ENCODE assay signal across 23 cellular contexts in the genomic region with DNA sequence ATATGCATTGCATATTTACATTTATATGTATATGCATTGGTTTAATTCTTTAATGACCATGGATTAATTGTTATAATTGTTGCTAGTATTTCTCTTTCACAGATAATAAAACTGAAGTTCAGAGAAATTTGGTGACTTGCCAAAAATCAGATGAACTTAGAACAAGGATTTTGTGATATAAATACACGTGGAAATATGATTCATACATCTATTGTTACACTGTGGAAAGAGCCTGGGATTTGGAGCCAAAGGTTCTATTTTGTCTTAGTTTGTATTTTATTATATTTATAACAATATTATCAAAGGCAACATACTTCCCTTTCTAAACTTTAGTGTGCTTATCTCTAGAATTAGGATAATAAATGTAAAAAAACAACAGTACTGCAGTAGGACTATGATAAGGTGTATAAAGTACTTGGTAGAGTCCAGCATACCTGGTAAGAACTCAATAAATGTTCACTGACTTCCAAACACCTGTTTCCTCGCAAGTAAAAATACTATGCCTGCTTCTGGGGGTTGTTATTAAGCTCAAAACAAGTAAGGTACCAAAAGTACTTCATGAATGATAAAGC.
DNase-seq lines count a peak whose midpoint lies in the region; ATAC-seq, FAIRE-seq and TF ChIP-seq lines count a peak whose summit lies in the region.
"Had no signal": no experiment of that assay in that cellular context is flagged by ENCODE, and none has a peak within 500 bp of the region (broad histone marks: within the 10 kb centered on the region; RNA-seq: fewer than 3 reads in every experiment).

No MANE protein-coding gene starts in this region.

- H3K9me1 ChIP-seq in endothelial cell of umbilical vein (replicated peaks; ENCODE audit: control insufficient read depth, extremely low read depth, insufficient read depth, low read length) = no peaks in the 10 kb centered on the region

- H3K27ac ChIP-seq in left ventricle myocardium inferior (replicated peaks) (peak overlapping the region; percentile 56), endothelial cell of umbilical vein (ENCODE audit: insufficient read depth, low read depth, low read length) (peak overlapping the region; percentile 43), upper lobe of left lung (no peak overlapping the region)
- H3K27ac ChIP-seq: C4-2B had no signal

- peak; percentile 85 for FAIRE-seq in endothelial cell of umbilical vein (lab: Jason Lieb, UNC)
- FAIRE-seq: GM12892, GM18507, RCC 7860 had no signal

- H3K9ac ChIP-seq in endothelial cell of umbilical vein (replicated peaks; ENCODE audit: extremely low read depth, insufficient read depth, low read length) = no peak overlapping the region

- H3K9me3 ChIP-seq in left ventricle myocardium inferior (replicated peaks) = no peaks in the 10 kb centered on the region
- no peaks in the 10 kb centered on the region for H3K9me3 ChIP-seq in endothelial cell of umbilical vein (replicated peaks; ENCODE audit: control insufficient read depth, insufficient read depth, low read length)
- H3K9me3 ChIP-seq in upper lobe of left lung = no peaks in the 10 kb centered on the region

- H3K36me3 ChIP-seq in left ventricle myocardium inferior = no peaks in the 10 kb centered on the region
- H3K36me3 ChIP-seq in endothelial cell of umbilical vein (ENCODE audit: control insufficient read depth in 2 of 2, extremely low read depth in 1 of 2, insufficient read depth in 2 of 2, low read length in 2 of 2) = no peaks in the 10 kb centered on the region
- H3K36me3 ChIP-seq in upper lobe of left lung = no peaks in the 10 kb centered on the region

- TF ChIP-seq POLR2A in endothelial cell of umbilical vein (IDR thresholded peaks at IDR 0.05; ENCODE audit: low read depth, low read length) (no peak), upper lobe of left lung (IDR thresholded peaks at IDR 0.05) (no peak)

- BruUV-seq in endothelial cell of umbilical vein (replicated peaks; lab: Mats Ljungman, UMichigan) = no TSS peak

- POLR2A ChIA-PET in endothelial cell of umbilical vein (lab: Charles Lee) = no interaction called here

- 57 to 66% methylated on average over 2 of the region's 2 CpGs for WGBS in upper lobe of left lung, 2 donors

- CTCF ChIA-PET in endothelial cell of umbilical vein (lab: Charles Lee) = no interaction called here

- ATAC-seq in upper lobe of left lung (ENCODE audit: low FRiP score in 2 of 2) = no peak
- ATAC-seq: HCT116 had no signal

- H3K27me3 ChIP-seq in left ventricle myocardium inferior (ENCODE audit: low read depth) = no peaks in the 10 kb centered on the region
- H3K27me3 ChIP-seq in endothelial cell of umbilical vein (ENCODE audit: control insufficient read depth in 2 of 2, insufficient read depth in 2 of 2, low read length in 2 of 2) = no peaks in the 10 kb centered on the region
- no peaks in the 10 kb centered on the region for H3K27me3 ChIP-seq in upper lobe of left lung

- no peaks in the 10 kb centered on the region for H3K79me2 ChIP-seq in endothelial cell of umbilical vein (ENCODE audit: control insufficient read depth, insufficient read depth, low read length)

- intact Hi-C loops in left ventricle myocardium inferior (cut with micrococcal nuclease) = loop anchor here (10.0 kb wide), 1 partner anchor 117 kb away; no protein-coding TSS in a partner anchor
- intact Hi-C loops in cardiac septum (cut with DNase I) = loop anchor here (5.0 kb wide), 1 partner anchor 39 kb away; no protein-coding TSS in a partner anchor
- intact Hi-C loops in endothelial cell of umbilical vein (cut with micrococcal nuclease) = no loop called here

- H3K4me1 ChIP-seq in left ventricle myocardium inferior (peaks cover 53% of the 10 kb centered on the region), endothelial cell of umbilical vein (ENCODE audit: control insufficient read depth, extremely low read depth, insufficient read depth, low read length) (peaks cover 16% of the 10 kb centered on the region), upper lobe of left lung (peaks cover 0 to 8% (median 3%) of the 10 kb centered on the region in 4 donors)

- TF ChIP-seq EP300 in upper lobe of left lung (IDR thresholded peaks at IDR 0.05) = no peak

- no peaks in the 10 kb centered on the region for H4K20me1 ChIP-seq in endothelial cell of umbilical vein (replicated peaks; ENCODE audit: control insufficient read depth, extremely low read depth, insufficient read depth, low read length)

- H2AFZ ChIP-seq in endothelial cell of umbilical vein (ENCODE audit: low read depth, low read length) = no peak overlapping the region

- dilution Hi-C loops in endothelial cell of umbilical vein (cut with MboI; ENCODE audit: extremely low pct_ligation_motif_present, low sequenced_read_pairs) = no loop called here

- no peak for TF ChIP-seq CTCF in left ventricle myocardium inferior (IDR thresholded peaks at IDR 0.05; ENCODE audit: borderline replicate concordance)
- no peak for TF ChIP-seq CTCF in endothelial cell of umbilical vein (IDR thresholded peaks at IDR 0.05; ENCODE audit: extremely low read depth in 1 of 2, insufficient read depth in 1 of 2, low read depth in 1 of 2, low read length in 2 of 2)
- no peak for TF ChIP-seq CTCF in upper lobe of left lung (IDR thresholded peaks at IDR 0.05)

- no peak for DNase-seq in left ventricle myocardium inferior
- DNase-seq in cardiac septum (ENCODE audit: low spot score) = no peak
- DNase-seq in endothelial cell of umbilical vein (ENCODE audit: low read depth, low spot score) = peak; percentile 93
- DNase-seq in lung microvascular endothelial cell (ENCODE audit: low read depth in 2 of 2) = peak; percentile 81 to 94
- no peak for DNase-seq in upper lobe of left lung
- no peak for DNase-seq in cortex of kidney (lab: John Stamatoyannopoulos, UW)
- no peak for DNase-seq in NCI-H345 treated with DMSO at 0.1 percent for 48 hours (lab: John Stamatoyannopoulos, UW; ENCODE audit: unreplicated experiment)
- no peak for DNase-seq in NOMO-1 (lab: John Stamatoyannopoulos, UW; ENCODE audit: unreplicated experiment in 2 of 2)
- DNase-seq: ACHN, DMS79, GOT3, NCI-H1092 treated with DMSO at 0.1 percent for 48 hours, NCI-H146, NCI-H2029 treated with DMSO at 0.1 percent for 48 hours, NCI-H2171, NCI-H446, NCI-H69, SHP77 treated with DMSO at 0.1 percent for 48 hours had no signal

- H3K4me2 ChIP-seq in endothelial cell of umbilical vein (ENCODE audit: insufficient read depth, low read length) = peak overlapping the region; percentile 69

- H3K4me3 ChIP-seq in left ventricle myocardium inferior = no peak overlapping the region
- H3K4me3 ChIP-seq in endothelial cell of umbilical vein (replicated peaks in 1 of 3; ENCODE audit: insufficient read depth in 1 of 3, low read depth in 1 of 3, low read length in 3 of 3) = no peak overlapping the region
- no peak overlapping the region for H3K4me3 ChIP-seq in upper lobe of left lung

TF ChIP-seq in endothelial cell of umbilical vein, 7 proteins besides CTCF, POLR2A, EP300 and RAD21:
- TF ChIP-seq, protein P1, sequence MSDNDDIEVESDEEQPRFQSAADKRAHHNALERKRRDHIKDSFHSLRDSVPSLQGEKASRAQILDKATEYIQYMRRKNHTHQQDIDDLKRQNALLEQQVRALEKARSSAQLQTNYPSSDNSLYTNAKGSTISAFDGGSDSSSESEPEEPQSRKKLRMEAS (IDR thresholded peaks at IDR 0.05; ENCODE audit: insufficient read depth, insufficient read length) = no peak
- TF ChIP-seq POLR2AphosphoS5 (IDR thresholded peaks at IDR 0.05; ENCODE audit: insufficient read depth, low read depth, low read length) = no peak
- TF ChIP-seq MYC (IDR thresholded peaks at IDR 0.05; ENCODE audit: low read depth, low read length) = no peak
- peak; percentile 35 for TF ChIP-seq GATA2 (IDR thresholded peaks at IDR 0.05; ENCODE audit: insufficient read depth, insufficient read length, low read depth, low read length)
- peak; percentile 72 for TF ChIP-seq FOS (IDR thresholded peaks at IDR 0.05; ENCODE audit: borderline replicate concordance, insufficient read depth, low read length)
- peak; percentile 76 for TF ChIP-seq JUN (IDR thresholded peaks at IDR 0.05; ENCODE audit: borderline replicate concordance, insufficient read depth, insufficient read length, low read depth)
- no peak for TF ChIP-seq EZH2 (IDR thresholded peaks at IDR 0.05; ENCODE audit: borderline replicate concordance, low read depth, low read length, severe bottlenecking)
TF ChIP-seq in endothelial cell of umbilical vein: peak in this region for 3.

Comparison
In these comparisons a context has a peak if more than half of its experiments do, and no peak if none do; other contexts are left out.
1. DNase-seq: peak in endothelial cell of umbilical vein (single experiment) and lung microvascular endothelial cell (2 of 2); none in left ventricle myocardium inferior (single experiment), cardiac septum (single experiment), upper lobe of left lung (0 of 2), cortex of kidney (single experiment), NCI-H345 treated with DMSO at 0.1 percent for 48 hours (single experiment) and NOMO-1 (0 of 2).
2. H3K27ac ChIP-seq: peak in left ventricle myocardium inferior (single experiment) and endothelial cell of umbilical vein (single experiment); none in upper lobe of left lung (0 of 4).